In the genomic region with DNA sequence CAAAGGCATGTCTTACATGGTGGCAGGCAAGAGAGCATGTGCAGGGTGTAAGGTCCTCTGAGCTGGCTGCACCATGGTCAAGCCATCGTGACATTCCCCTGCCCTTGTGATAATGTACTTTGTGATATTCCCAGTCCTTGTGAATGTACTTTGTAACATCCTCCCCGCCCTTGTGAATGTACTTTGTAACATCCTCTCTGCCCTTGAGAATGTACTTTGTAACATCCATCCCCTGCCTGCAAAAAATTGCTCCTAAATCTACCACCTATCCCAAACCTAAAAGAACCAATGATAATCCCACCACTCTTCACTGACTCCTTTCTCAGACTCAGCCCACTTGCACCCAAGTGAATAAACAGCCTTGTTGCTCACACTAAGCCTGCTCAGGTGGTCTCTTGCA, we compare ENCODE assay signal across 1 cellular context. TPM values are rescaled to one million over a fixed set of nuclear protein-coding genes. Genes with fewer than 3 reads are reported as not detected.
"Had no signal": no experiment of that assay in that cellular context is flagged by ENCODE, and none has a peak within 500 bp of the region (broad histone marks: within the 10 kb centered on the region; RNA-seq: fewer than 3 reads in every experiment).

No MANE protein-coding gene starts in this region.

RNA-seq across cellular contexts. Expression of gene DNAH14, which starts 44.1 kb away (rescaled TPM):
- total RNA-seq: M059J had no signal
